1 cellular context compared by ENCODE assay signal in genomic region chr1:196997428-196997827, GRCh38.
TF ChIP-seq lines count a peak whose summit lies in the region.

No MANE protein-coding gene starts in this region.

TF ChIP-seq in GM23338, 12 proteins besides CTCF, POLR2A, EP300 and RAD21 (continued from another document):
- TF ChIP-seq, protein P1, sequence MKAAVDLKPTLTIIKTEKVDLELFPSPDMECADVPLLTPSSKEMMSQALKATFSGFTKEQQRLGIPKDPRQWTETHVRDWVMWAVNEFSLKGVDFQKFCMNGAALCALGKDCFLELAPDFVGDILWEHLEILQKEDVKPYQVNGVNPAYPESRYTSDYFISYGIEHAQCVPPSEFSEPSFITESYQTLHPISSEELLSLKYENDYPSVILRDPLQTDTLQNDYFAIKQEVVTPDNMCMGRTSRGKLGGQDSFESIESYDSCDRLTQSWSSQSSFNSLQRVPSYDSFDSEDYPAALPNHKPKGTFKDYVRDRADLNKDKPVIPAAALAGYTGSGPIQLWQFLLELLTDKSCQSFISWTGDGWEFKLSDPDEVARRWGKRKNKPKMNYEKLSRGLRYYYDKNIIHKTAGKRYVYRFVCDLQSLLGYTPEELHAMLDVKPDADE (IDR thresholded peaks at IDR 0.05): no peak
- TF ChIP-seq STAT1 (IDR thresholded peaks at IDR 0.05; ENCODE audit: unreplicated experiment) (no peak), JUNB (IDR thresholded peaks at IDR 0.05; ENCODE audit: unreplicated experiment) (no peak), EZH2 (IDR thresholded peaks at IDR 0.05; ENCODE audit: low read depth, unreplicated experiment) (no peak), EZH2phosphoT487 (IDR thresholded peaks at IDR 0.05; ENCODE audit: unreplicated experiment) (no peak), NANOG (IDR thresholded peaks at IDR 0.05; ENCODE audit: borderline replicate concordance) (no peak), ZNF462 (CRISPR knock-in tag; IDR thresholded peaks at IDR 0.05) (no peak)
